In the genomic region with DNA sequence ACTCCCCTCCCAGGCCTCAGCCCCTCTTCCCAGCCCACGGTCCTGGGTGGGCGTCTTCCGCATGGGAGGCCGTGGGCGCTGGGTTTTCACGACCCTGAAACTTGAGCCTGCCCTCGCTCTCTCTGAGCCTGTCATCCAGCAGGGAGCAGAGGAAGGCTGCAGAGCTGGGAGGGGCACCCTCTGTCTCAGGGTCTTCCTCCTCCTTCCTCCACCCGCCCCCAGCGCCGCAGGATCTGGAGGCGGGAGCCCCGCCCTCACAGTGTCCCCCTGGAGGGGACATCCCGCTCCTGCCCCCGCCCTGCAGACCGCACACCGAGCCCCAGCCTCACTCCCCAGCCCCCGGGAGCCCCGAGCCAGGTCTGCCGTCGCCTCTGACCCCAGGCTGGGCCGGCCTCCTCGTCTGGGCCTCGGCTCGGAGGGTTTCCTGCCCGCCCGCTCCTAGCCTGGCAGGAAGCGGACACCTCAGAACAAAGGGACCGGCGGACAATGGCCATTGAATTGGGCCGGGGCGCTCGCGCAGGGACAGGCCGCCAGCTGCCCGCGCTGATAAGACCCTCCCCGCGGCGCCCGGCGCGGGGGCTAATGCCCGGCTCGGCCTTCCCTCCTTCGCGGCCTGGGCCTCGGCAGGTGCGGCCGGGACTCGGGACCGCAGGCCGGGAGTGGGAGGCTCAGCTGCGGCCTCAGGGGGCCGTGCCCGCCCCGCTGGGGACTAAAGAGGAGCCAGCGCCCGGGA, we compare ENCODE assay signal across 12 cellular contexts. TPM values are rescaled to one million over a fixed set of nuclear protein-coding genes. Genes with fewer than 3 reads are reported as not detected.
DNase-seq lines count a peak whose midpoint lies in the region; ATAC-seq, FAIRE-seq and TF ChIP-seq lines count a peak whose summit lies in the region.
"Had no signal": no experiment of that assay in that cellular context is flagged by ENCODE, and none has a peak within 500 bp of the region (broad histone marks: within the 10 kb centered on the region; RNA-seq: fewer than 3 reads in every experiment).

No MANE protein-coding gene starts in this region.

- FAIRE-seq in GM12891 (lab: Jason Lieb, UNC), result no peak

- H3K9me3 ChIP-seq in esophagus squamous epithelium (no peaks in the 10 kb centered on the region), right lobe of liver (no peaks in the 10 kb centered on the region), stomach (no peaks in the 10 kb centered on the region)
- H3K9me3 ChIP-seq: Caco-2 had no signal

- TF ChIP-seq CTCF in esophagus squamous epithelium (IDR thresholded peaks at IDR 0.05), result no peak
- TF ChIP-seq CTCF in right lobe of liver (IDR thresholded peaks at IDR 0.05), result no peak
- TF ChIP-seq CTCF in stomach (IDR thresholded peaks at IDR 0.05), result no peak

- H3K27me3 ChIP-seq in esophagus squamous epithelium, result peaks cover 6 to 98% (median 19%) of the 10 kb centered on the region in 4 donors
- peaks cover 0 to 7% of the 10 kb centered on the region in 2 donors for H3K27me3 ChIP-seq in right lobe of liver
- peaks cover 10 to 97% (median 88%) of the 10 kb centered on the region in 3 donors for H3K27me3 ChIP-seq in stomach

- 28% methylated on average over 5 to 6 of the region's 58 CpGs for WGBS in esophagus squamous epithelium, 2 donors
- no CpG with 5 or more reads among the region's 58 CpGs for WGBS in right lobe of liver (ENCODE audit: insufficient coverage, low coverage, low lambda C conversion rate, missing lambda C conversion rate)
- WGBS in stomach, 5 donors, result 6 to 27% (median 8%) methylated on average over 7 to 57 of the region's 58 CpGs

- peak overlapping the region in 2 of 4 donors; percentile 26 to 53 for H3K4me3 ChIP-seq in esophagus squamous epithelium
- no peak overlapping the region for H3K4me3 ChIP-seq in right lobe of liver
- peak overlapping the region; percentile 2 to 28 (median 16) for H3K4me3 ChIP-seq in stomach

- peak; percentile 44 for DNase-seq in NCI-H69 (lab: John Stamatoyannopoulos, UW)
- no peak for DNase-seq in esophagus squamous epithelium (lab: John Stamatoyannopoulos, UW)
- DNase-seq in right lobe of liver, result peak in 1 of 3 donors; percentile 65
- no peak for DNase-seq in stomach
- no peak for DNase-seq in cerebellar nuclear complex (lab: John Stamatoyannopoulos, UW)
- no peak for DNase-seq in NCI-H526 (lab: John Stamatoyannopoulos, UW)
- no peak for DNase-seq in GM12891 (ENCODE audit: insufficient read length, low spot score)
- DNase-seq: activated naive CD8-positive, alpha-beta T cell treated with anti-CD3 and anti-CD28 coated beads for 36 hours; Caco-2; NCI-H1105 had no signal

- ATAC-seq in right lobe of liver, result peak; percentile 47 to 55 (median 52)
- ATAC-seq in GM18907 (IDR thresholded peaks at IDR 0.05; ENCODE audit: unreplicated experiment), result no peak

- intact Hi-C loops in esophagus squamous epithelium (cut with DNase I), result no loop called here
- intact Hi-C loops in right lobe of liver (cut with DNase I), result no loop called here
- intact Hi-C loops in stomach (cut with DNase I; ENCODE audit: low total_unique reads), result no loop called here

- H3K36me3 ChIP-seq in esophagus squamous epithelium (no peaks in the 10 kb centered on the region), right lobe of liver (no peaks in the 10 kb centered on the region), stomach (no peaks in the 10 kb centered on the region)

- no peak for TF ChIP-seq EP300 in stomach (IDR thresholded peaks at IDR 0.05)

- H3K27ac ChIP-seq in esophagus squamous epithelium, result peak overlapping the region; percentile 9 to 80 (median 56)
- peak overlapping the region in 1 of 3 donors; percentile 51 for H3K27ac ChIP-seq in right lobe of liver
- H3K27ac ChIP-seq in stomach, result peak overlapping the region; percentile 33 to 68 (median 59)
- H3K27ac ChIP-seq: HL-60 had no signal

- H3K4me1 ChIP-seq in esophagus squamous epithelium (peaks cover 22 to 77% (median 49%) of the 10 kb centered on the region in 3 donors), right lobe of liver (peaks cover 0 to 5% (median 0%) of the 10 kb centered on the region in 4 donors), stomach (peaks cover 21 to 49% (median 47%) of the 10 kb centered on the region in 4 donors)

- TF ChIP-seq POLR2A in esophagus squamous epithelium (IDR thresholded peaks at IDR 0.05) (no peak), right lobe of liver (IDR thresholded peaks at IDR 0.05) (no peak), stomach (IDR thresholded peaks at IDR 0.05) (no peak), GM12891 (IDR thresholded peaks at IDR 0.05; ENCODE audit: low read depth, low read length) (no peak)

TF ChIP-seq in GM12891, 5 proteins besides CTCF, POLR2A, EP300 and RAD21:
- TF ChIP-seq SPI1 (IDR thresholded peaks at IDR 0.05; ENCODE audit: low read depth, low read length) (no peak), TAF1 (IDR thresholded peaks at IDR 0.05; ENCODE audit: low read depth, low read length) (no peak), PAX5 (IDR thresholded peaks at IDR 0.05; ENCODE audit: insufficient read depth, low read length, severe bottlenecking) (no peak), POU2F2 (IDR thresholded peaks at IDR 0.05; ENCODE audit: low read depth, low read length) (no peak), POLR2AphosphoS5 (IDR thresholded peaks at IDR 0.05; ENCODE audit: low read depth, low read length) (no peak)

RNA-seq across cellular contexts. Expression of a gene that starts 15.3 kb away (rescaled TPM):
- total RNA-seq in esophagus squamous epithelium, result 10 to 100 TPM in 3 of 4 donors, 1 to 10 TPM in 1; 9.7 to 17.6 (median 15.4) TPM
- total RNA-seq in right lobe of liver, result 10 to 100 TPM in 5 of 6 experiments, 1 to 10 TPM in 1; 9.0 to 27.4 (median 11.4) TPM
- total RNA-seq in stomach, result 10 to 100 TPM in 4 of 5 donors, not detected in 1; 15.2 to 62.6 (median 18.4) TPM
- polyA plus RNA-seq in stomach, result 10 to 100 TPM; 26.6 to 51.7 (median 30.7) TPM
- 3.7 TPM for polyA plus RNA-seq in GM12891 (2012; ENCODE audit: low read depth, missing spikeins)

RNA-seq across cellular contexts. Expression of a gene that starts 27.8 kb away (rescaled TPM):
- total RNA-seq in esophagus squamous epithelium, result 10 to 100 TPM; 20.7 to 29.4 (median 23.3) TPM
- total RNA-seq in right lobe of liver, result 1 to 10 TPM; 1.1 to 3.5 (median 1.2) TPM
- 100 to 1,000 TPM in 1 of 5 donors, 10 to 100 TPM in 3, 1 to 10 TPM in 1; 8.0 to 117 (median 18.7) TPM for total RNA-seq in stomach
- polyA plus RNA-seq in stomach, result 10 to 100 TPM in 1 of 3 donors, 1 to 10 TPM in 2; 6.0 to 27.2 (median 7.5) TPM
- polyA plus RNA-seq in GM12891 (2012; ENCODE audit: low read depth, missing spikeins), result 0.08 TPM

RNA-seq across cellular contexts. Expression of a gene that starts 51.9 kb away (rescaled TPM):
- total RNA-seq in esophagus squamous epithelium (10 to 100 TPM; 41.0 to 52.7 (median 46.9) TPM), right lobe of liver (10 to 100 TPM; 16.5 to 25.0 (median 17.7) TPM), stomach (10 to 100 TPM; 13.4 to 53.6 (median 25.2) TPM)
- 10 to 100 TPM; 47.1 to 55.0 (median 50.7) TPM for polyA plus RNA-seq in stomach
- polyA plus RNA-seq in GM12891 (2012; ENCODE audit: low read depth, missing spikeins), result 15.6 TPM

Comparison
In these comparisons a context has a peak if more than half of its experiments do, and no peak if none do; other contexts are left out.
1. H3K4me3 ChIP-seq: peak in stomach (4 of 4); none in right lobe of liver (0 of 3).